8 cellular contexts compared by ENCODE assay signal in genomic region chr22:29838599-29838956, GRCh38. TPM values are rescaled to one million over a fixed set of nuclear protein-coding genes. Genes with fewer than 3 reads are reported as not detected.
A peak's percentile ranks its signal among the peaks of the same experiment; 100 is the strongest.
DNase-seq lines count a peak whose midpoint lies in the region; ATAC-seq and TF ChIP-seq lines count a peak whose summit lies in the region.

No MANE protein-coding gene starts in this region.

- H3K27ac Mint-ChIP-seq in activated T-cell treated with anti-CD3 and anti-CD28 coated beads, Interleukin-2, amount 50 U/mL, for 24 hours: peak overlapping the region; percentile 95
- H3K27ac Mint-ChIP-seq in activated T-helper 17 cell treated with anti-CD3 and anti-CD28 coated beads, Interleukin-2, amount 50 U/mL, for 72 hours: peak overlapping the region; percentile 97

- no peak for DNase-seq in activated T-cell treated with anti-CD3 and anti-CD28 coated beads, Interleukin-2, amount 50 U/mL, for 24 hours
- DNase-seq in activated T-cell treated with anti-CD3 and anti-CD28 coated beads, Interleukin-2, amount 50 U/mL, for 1 hour: no peak
- DNase-seq in thoracic aorta (ENCODE audit: low spot score) (no peak), NCI-H2171 (lab: John Stamatoyannopoulos, UW) (no peak), ACHN (no peak), cerebellar cortex (ENCODE audit: low spot score) (no peak)

- H3K4me1 ChIP-seq in iPS-20b (ENCODE audit: insufficient read depth, low read length) (peaks cover 4% of the 10 kb centered on the region; the same call in 1 of the 2 replicates), thoracic aorta (ENCODE audit: control insufficient read depth in 1 of 2, low read depth in 2 of 2) (peaks cover 8 to 17% of the 10 kb centered on the region in 2 donors)

- in situ Hi-C loops in ACHN (cut with HindIII; ENCODE audit: low pct_ligation_motif_present, low pct_unique_long_range_greater_than_20kb, low sequenced_read_pairs): no loop called here

- H3K4me3 ChIP-seq in iPS-20b (ENCODE audit: low read length): peak overlapping the region; percentile 93
- peak overlapping the region; percentile 87 for H3K4me3 ChIP-seq in thoracic aorta

- H3K27me3 Mint-ChIP-seq in activated T-cell treated with anti-CD3 and anti-CD28 coated beads, Interleukin-2, amount 50 U/mL, for 24 hours: no peaks in the 10 kb centered on the region
- no peaks in the 10 kb centered on the region for H3K27me3 Mint-ChIP-seq in activated T-helper 17 cell treated with anti-CD3 and anti-CD28 coated beads, Interleukin-2, amount 50 U/mL, for 72 hours

- H3K9me3 ChIP-seq in iPS-20b (ENCODE audit: insufficient read depth, low read depth, low read length): no peaks in the 10 kb centered on the region
- no peaks in the 10 kb centered on the region for H3K9me3 ChIP-seq in thoracic aorta

- no peak for TF ChIP-seq CTCF in thoracic aorta (IDR thresholded peaks at IDR 0.05)

- no peaks in the 10 kb centered on the region for H3K9me3 Mint-ChIP-seq in activated T-cell treated with anti-CD3 and anti-CD28 coated beads, Interleukin-2, amount 50 U/mL, for 24 hours
- no peaks in the 10 kb centered on the region for H3K9me3 Mint-ChIP-seq in activated T-helper 17 cell treated with anti-CD3 and anti-CD28 coated beads, Interleukin-2, amount 50 U/mL, for 72 hours

- H3K27ac ChIP-seq in iPS-20b (ENCODE audit: low read length): no peak overlapping the region
- H3K27ac ChIP-seq in thoracic aorta: peak overlapping the region; percentile 54 to 64

- peak; percentile 18 for ATAC-seq in activated T-helper 17 cell treated with anti-CD3 and anti-CD28 coated beads, Interleukin-2, amount 50 U/mL, for 72 hours (replicated peaks)
- ATAC-seq in thoracic aorta (ENCODE audit: insufficient number of reproducible peaks, low FRiP score, low read depth): no peak

- peak overlapping the region; percentile 87 for H3K4me3 Mint-ChIP-seq in activated T-cell treated with anti-CD3 and anti-CD28 coated beads, Interleukin-2, amount 50 U/mL, for 24 hours
- H3K4me3 Mint-ChIP-seq in activated T-helper 17 cell treated with anti-CD3 and anti-CD28 coated beads, Interleukin-2, amount 50 U/mL, for 72 hours: peak overlapping the region; percentile 98

- peaks cover 26% of the 10 kb centered on the region for H3K36me3 Mint-ChIP-seq in activated T-cell treated with anti-CD3 and anti-CD28 coated beads, Interleukin-2, amount 50 U/mL, for 24 hours (ENCODE audit: low read depth)
- peaks cover 24% of the 10 kb centered on the region for H3K36me3 Mint-ChIP-seq in activated T-helper 17 cell treated with anti-CD3 and anti-CD28 coated beads, Interleukin-2, amount 50 U/mL, for 72 hours (ENCODE audit: low read depth)

- peak overlapping the region; percentile 81; the same call in 1 of the 2 replicates for H3K9ac ChIP-seq in iPS-20b (ENCODE audit: low read depth, low read length)

- H3K27me3 ChIP-seq in iPS-20b (ENCODE audit: insufficient read depth, low read length): no peaks in the 10 kb centered on the region
- H3K27me3 ChIP-seq in thoracic aorta (replicated peaks; ENCODE audit: insufficient read depth): no peaks in the 10 kb centered on the region

- peaks cover 7% of the 10 kb centered on the region; the same call in 1 of the 2 replicates for H3K36me3 ChIP-seq in iPS-20b (ENCODE audit: insufficient read depth, low read depth, low read length)
- no peaks in the 10 kb centered on the region for H3K36me3 ChIP-seq in thoracic aorta

- peaks cover 37% of the 10 kb centered on the region for H3K4me1 Mint-ChIP-seq in activated T-cell treated with anti-CD3 and anti-CD28 coated beads, Interleukin-2, amount 50 U/mL, for 24 hours (ENCODE audit: low read depth)
- peaks cover 13% of the 10 kb centered on the region for H3K4me1 Mint-ChIP-seq in activated T-helper 17 cell treated with anti-CD3 and anti-CD28 coated beads, Interleukin-2, amount 50 U/mL, for 72 hours

RNA-seq across cellular contexts. Expression of gene ASCC2, which starts 0.5 kb away (rescaled TPM):
- total RNA-seq in activated T-helper 17 cell treated with anti-CD3 and anti-CD28 coated beads, Interleukin-2, amount 50 U/mL, for 72 hours: 10 to 100 TPM; 62.0 to 79.4 TPM
- 10 to 100 TPM; 31.0 to 41.8 TPM for total RNA-seq in thoracic aorta

RNA-seq across cellular contexts. Expression of gene MTMR3, which starts 44.4 kb away (rescaled TPM):
- total RNA-seq in activated T-helper 17 cell treated with anti-CD3 and anti-CD28 coated beads, Interleukin-2, amount 50 U/mL, for 72 hours: 10 to 100 TPM; 24.7 to 34.7 TPM
- total RNA-seq in thoracic aorta: 10 to 100 TPM; 33.3 to 61.9 TPM
